1 cellular context compared by ENCODE assay signal in the genomic region with DNA sequence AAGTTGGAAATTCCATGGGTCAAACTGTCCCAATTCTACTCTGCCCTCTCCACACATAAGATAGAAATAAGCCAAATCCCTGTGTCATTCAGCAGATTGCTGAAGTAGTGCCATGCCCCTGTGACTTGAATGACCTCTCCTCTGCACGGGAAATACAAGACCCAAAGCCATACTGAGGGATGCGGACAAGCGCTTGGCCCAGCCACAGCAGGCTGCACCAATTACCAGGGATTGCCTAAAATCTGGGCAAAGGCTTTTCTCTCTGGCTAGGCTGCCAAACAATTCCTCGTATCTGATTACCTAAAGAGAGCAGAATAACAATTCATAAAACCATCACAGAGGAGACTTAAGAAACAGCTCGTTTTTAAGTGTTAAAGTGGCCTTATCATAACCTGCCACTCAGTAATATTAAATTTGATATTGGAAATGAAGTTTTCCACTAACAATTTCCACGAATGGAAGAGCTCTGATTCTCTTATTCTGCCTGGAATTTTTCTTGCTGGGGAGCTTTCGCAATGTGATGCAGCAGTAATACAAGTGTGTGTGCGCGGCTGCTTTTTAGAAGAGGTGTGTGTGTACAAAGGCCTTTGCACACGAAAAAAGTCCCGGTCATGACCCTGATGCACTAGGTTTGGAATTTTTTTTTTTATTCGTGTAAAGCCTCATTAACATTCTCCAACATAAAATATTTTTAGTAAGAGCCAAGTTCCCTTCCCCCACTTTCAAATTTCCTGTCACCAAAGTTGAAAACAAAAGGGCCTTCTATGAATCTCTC.
TF ChIP-seq lines count a peak whose summit lies in the region.

No MANE protein-coding gene starts in this region.

TF ChIP-seq in HepG2, 621 proteins besides CTCF, POLR2A, EP300 and RAD21 (continued from another document):
- TF ChIP-seq AHDC1 (CRISPR knock-in tag; IDR thresholded peaks at IDR 0.05; ENCODE audit: borderline replicate concordance), result no peak
